In the genomic region with DNA sequence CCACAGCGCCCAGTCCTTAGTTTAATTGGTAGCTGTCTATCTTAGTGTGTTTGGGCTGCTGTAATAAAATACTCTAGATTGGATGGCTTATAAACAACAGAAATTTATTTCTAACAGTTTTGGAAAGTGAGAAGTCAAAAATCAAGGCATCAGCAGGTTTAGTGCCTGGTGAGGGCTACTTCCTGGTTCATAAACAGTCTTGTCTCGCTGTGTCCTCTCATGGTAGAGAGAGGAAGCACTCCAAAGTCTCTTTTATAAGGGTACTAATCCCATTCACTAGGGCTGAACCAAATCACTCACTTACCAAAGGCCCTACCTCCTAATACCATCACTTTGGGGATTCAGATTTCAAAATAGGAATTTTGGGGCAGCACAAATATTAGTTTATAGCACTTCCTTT, we compare ENCODE assay signal across 24 cellular contexts.
"Had no signal": no experiment of that assay in that cellular context is flagged by ENCODE, and none has a peak within 500 bp of the region (broad histone marks: within the 10 kb centered on the region; RNA-seq: fewer than 3 reads in every experiment).

No MANE protein-coding gene starts in this region.

- H3K4me2 ChIP-seq: SK-N-SH had no signal

- H3K27ac ChIP-seq: adrenal gland, Peyer's patch, RWPE1, SJCRH30, WERI-Rb-1 had no signal

- H3K4me3 ChIP-seq: adrenal gland, Peyer's patch, SJCRH30 had no signal

- H3K36me3 ChIP-seq: adrenal gland, Peyer's patch, SJCRH30, WERI-Rb-1 had no signal

- H3K9me3 ChIP-seq: adrenal gland, Peyer's patch, SJCRH30, SK-N-SH had no signal

- H3K9ac ChIP-seq: SK-N-SH had no signal

- DNase-seq: activated CD4-positive, alpha-beta T cell treated with anti-CD3 and anti-CD28 coated beads for 4 hours; activated CD8-positive, alpha-beta memory T cell treated with anti-CD3 and anti-CD28 coated beads, Interleukin-2, amount 50 U/mL, for 4 hours; activated CD8-positive, alpha-beta T cell treated with anti-CD3 and anti-CD28 coated beads for 36 hours; activated naive CD4-positive, alpha-beta T cell treated with anti-CD3 and anti-CD28 coated beads, Interleukin-2, amount 50 U/mL, for 16 hours; activated naive CD8-positive, alpha-beta T cell treated with anti-CD3 and anti-CD28 coated beads, Interleukin-2, amount 10 ng/mL, durations not matched to agents 7 days and 5 days; adrenal gland; anterior cingulate cortex; cerebellar nuclear complex; Kasumi-1; NCI-H1048; NCI-H1417; NCI-H2029; NCI-H2107; NCI-H510A treated with DMSO at 0.1 percent for 48 hours; NK-92 treated with Interleukin-12 subunit alpha and Interleukin-12 subunit beta, amount 100 ng/mL, for 24 hours; OCI-M1; Peyer's patch; Right ventricle myocardium superior; SJCRH30; SK-N-SH; T-helper 1 cell; WERI-Rb-1 had no signal

- H3K9me2 ChIP-seq: SK-N-SH had no signal

- H3K4me1 ChIP-seq: adrenal gland, Peyer's patch, SJCRH30 had no signal

- H3K27me3 ChIP-seq: adrenal gland, Peyer's patch had no signal

- ATAC-seq: activated CD4-positive, CD25-positive, alpha-beta regulatory T cell treated with anti-CD3 and anti-CD28 coated beads, Interleukin-2, amount 50 U/mL, for 24 hours; activated CD8-positive, alpha-beta T cell treated with anti-CD3 and anti-CD28 coated beads for 36 hours had no signal
